1 cellular context compared by ENCODE assay signal in genomic region chr15:74390552-74391288, GRCh38.
TF ChIP-seq lines count a peak whose summit lies in the region.

No MANE protein-coding gene starts in this region.

TF ChIP-seq in K562, 482 proteins besides CTCF, POLR2A, EP300 and RAD21 (continued from another document and continues in another):
- no peak for TF ChIP-seq ZNF280B (CRISPR knock-in tag; IDR thresholded peaks at IDR 0.05)
- TF ChIP-seq FOXO4 (CRISPR knock-in tag; IDR thresholded peaks at IDR 0.05), result no peak
- TF ChIP-seq IRF9 (tag; IDR thresholded peaks at IDR 0.05), result no peak
- no peak for TF ChIP-seq PRPF4 (IDR thresholded peaks at IDR 0.05; ENCODE audit: insufficient read depth, low read depth, low read length, poor library complexity, severe bottlenecking)
- no peak for TF ChIP-seq BRF2 (IDR thresholded peaks at IDR 0.05; ENCODE audit: borderline replicate concordance, insufficient read depth, insufficient read length)
- TF ChIP-seq SMARCA4 (IDR thresholded peaks at IDR 0.05), result no peak
- TF ChIP-seq SMARCC2 (IDR thresholded peaks at IDR 0.05; ENCODE audit: low read depth), result no peak; the same call in 1 of the 2 replicates
- TF ChIP-seq ZBTB12 (CRISPR knock-in tag; IDR thresholded peaks at IDR 0.05), result no peak
- no peak for TF ChIP-seq HIVEP1 (CRISPR knock-in tag; IDR thresholded peaks at IDR 0.05)
- no peak for TF ChIP-seq GABPB1 (CRISPR knock-in tag; IDR thresholded peaks at IDR 0.05)
- TF ChIP-seq NFE2 (IDR thresholded peaks at IDR 0.05; ENCODE audit: low read depth), result no peak; the same call in 1 of the 2 replicates
- no peak for TF ChIP-seq ZNF212 (CRISPR knock-in tag; IDR thresholded peaks at IDR 0.05)
- no peak for TF ChIP-seq ZNF511 (CRISPR knock-in tag; IDR thresholded peaks at IDR 0.05)
- no peak for TF ChIP-seq RAD51 (IDR thresholded peaks at IDR 0.05; ENCODE audit: borderline replicate concordance, low read depth)
- TF ChIP-seq E2F8 (IDR thresholded peaks at IDR 0.05; ENCODE audit: low read depth, partially characterized antibody), result no peak
- TF ChIP-seq ZNF57 (CRISPR knock-in tag; IDR thresholded peaks at IDR 0.05), result no peak
- peak; percentile 92 for TF ChIP-seq ESRRA (IDR thresholded peaks at IDR 0.05; ENCODE audit: borderline replicate concordance, low read depth)
- TF ChIP-seq FOXM1 (IDR thresholded peaks at IDR 0.05; ENCODE audit: low read depth), result no peak
- no peak for TF ChIP-seq FOXM1 (CRISPR knock-in tag; IDR thresholded peaks at IDR 0.05; ENCODE audit: low read depth)
- TF ChIP-seq DPF2 (IDR thresholded peaks at IDR 0.05), result no peak
- TF ChIP-seq CHCHD3 (CRISPR knock-in tag; IDR thresholded peaks at IDR 0.05), result no peak
- no peak for TF ChIP-seq ZNF583 (CRISPR knock-in tag; IDR thresholded peaks at IDR 0.05)
- TF ChIP-seq NR1H2 (CRISPR knock-in tag; IDR thresholded peaks at IDR 0.05), result no peak
- TF ChIP-seq IFI16 (CRISPR knock-in tag; IDR thresholded peaks at IDR 0.05), result 0 out of 2 replicates have a peak, but pooled peaks have one; percentile 34
- no peak for TF ChIP-seq POLR2AphosphoS2 (IDR thresholded peaks at IDR 0.05; ENCODE audit: low read length)
- TF ChIP-seq SFPQ (IDR thresholded peaks at IDR 0.05; ENCODE audit: low read depth, low read length), result no peak
- 0 out of 2 replicates have a peak, but pooled peaks have one; percentile 27 for TF ChIP-seq NR2C2 (CRISPR knock-in tag; IDR thresholded peaks at IDR 0.05)
- peak; percentile 60; the same call in 1 of the 2 replicates for TF ChIP-seq NR2C2 (tag; IDR thresholded peaks at IDR 0.05)
- no peak; the same call in 1 of the 2 replicates for TF ChIP-seq ZBTB2 (IDR thresholded peaks at IDR 0.05)
- peak; percentile 89 for TF ChIP-seq RREB1 (CRISPR knock-in tag; IDR thresholded peaks at IDR 0.05)
- TF ChIP-seq PHB2 (IDR thresholded peaks at IDR 0.05; ENCODE audit: low read depth), result no peak
- TF ChIP-seq RBM22 (IDR thresholded peaks at IDR 0.05; ENCODE audit: low read depth, low read length, poor library complexity, severe bottlenecking), result no peak
- TF ChIP-seq GMEB1 (CRISPR knock-in tag; IDR thresholded peaks at IDR 0.05), result 0 out of 2 replicates have a peak, but pooled peaks have one; percentile 10
- TF ChIP-seq ERF (CRISPR knock-in tag; IDR thresholded peaks at IDR 0.05), result no peak
- TF ChIP-seq NFXL1 (CRISPR knock-in tag; IDR thresholded peaks at IDR 0.05), result no peak
- no peak for TF ChIP-seq PHF21A (IDR thresholded peaks at IDR 0.05; ENCODE audit: borderline replicate concordance, low read depth)
- peak; percentile 57 for TF ChIP-seq CEBPB (tag; IDR thresholded peaks at IDR 0.05)
- TF ChIP-seq ZEB2 (IDR thresholded peaks at IDR 0.05), result peak; percentile 97
- no peak for TF ChIP-seq TCF7 (IDR thresholded peaks at IDR 0.05; ENCODE audit: borderline replicate concordance)
- TF ChIP-seq NFIX (CRISPR knock-in tag; IDR thresholded peaks at IDR 0.05; ENCODE audit: low read depth), result no peak
- TF ChIP-seq SIRT6 (IDR thresholded peaks at IDR 0.05; ENCODE audit: low read depth, low read length), result no peak
- no peak for TF ChIP-seq ZNF561 (CRISPR knock-in tag; conservative IDR thresholded peaks at IDR 0.05)
